40 cellular contexts compared by ENCODE assay signal in the genomic region with DNA sequence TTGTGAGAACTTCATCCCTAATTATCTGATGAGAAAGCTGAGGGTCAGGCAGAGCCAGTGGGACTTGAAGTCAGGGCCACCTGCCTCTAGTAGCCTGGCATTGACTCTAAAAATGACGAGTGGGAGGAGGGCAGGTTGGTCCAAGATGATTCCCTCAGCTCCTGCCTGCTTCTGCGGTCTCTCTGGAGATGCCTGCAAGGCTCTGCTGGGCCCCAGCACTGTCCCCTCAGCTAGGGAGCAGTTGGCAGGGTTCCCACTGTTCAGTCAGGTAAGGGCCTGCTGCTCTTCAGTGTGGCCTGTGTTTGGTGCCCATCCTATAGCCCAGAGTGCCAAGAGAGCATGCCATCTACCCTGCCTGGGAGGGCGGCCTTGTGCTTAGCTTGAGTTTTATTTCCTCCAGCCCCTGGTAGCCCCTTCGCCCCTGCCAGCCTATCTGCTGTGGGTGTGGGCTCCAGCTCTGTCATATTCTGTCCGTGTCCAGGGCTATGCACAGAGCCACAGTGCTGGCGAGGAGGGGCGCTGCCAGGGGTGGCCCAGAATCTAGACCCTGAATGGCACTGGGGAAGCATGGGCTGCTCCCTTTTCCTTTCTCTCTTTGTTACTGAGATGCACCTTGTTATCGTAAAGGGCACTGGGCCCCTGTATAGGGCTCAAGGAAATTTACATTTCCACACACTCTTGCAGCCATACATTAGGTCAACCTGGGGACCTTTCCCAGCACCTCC.
"Had no signal": no experiment of that assay in that cellular context is flagged by ENCODE, and none has a peak within 500 bp of the region (broad histone marks: within the 10 kb centered on the region; RNA-seq: fewer than 3 reads in every experiment).

No MANE protein-coding gene starts in this region.

- DNase-seq: activated B cell treated with CpG ODN at 0.5 μM for 24 hours; activated CD4-positive, alpha-beta memory T cell treated with anti-CD3 and anti-CD28 coated beads for 36 hours; activated CD4-positive, alpha-beta T cell treated with anti-CD3 and anti-CD28 coated beads for 4 hours; activated CD4-positive, alpha-beta T cell treated with anti-CD3 and anti-CD28 coated beads, Interleukin-2, amount 50 U/mL, for 1 hour; activated CD4-positive, CD25-positive, alpha-beta regulatory T cell treated with anti-CD3 and anti-CD28 coated beads, Interleukin-2, amount 50 U/mL, for 72 hours; activated CD8-positive, alpha-beta memory T cell treated with anti-CD3 and anti-CD28 coated beads, Interleukin-2, amount 50 U/mL, for 4 hours; activated gamma-delta T cell treated with Interleukin-2 at 50 U/mL for 16 hours; activated naive CD4-positive, alpha-beta T cell treated with anti-CD3 and anti-CD28 coated beads for 36 hours; activated T-cell treated with anti-CD3 and anti-CD28 coated beads for 4 hours; activated T-cell treated with anti-CD3 and anti-CD28 coated beads, Interleukin-2, amount 50 U/mL, for 4 hours; adrenal gland; Kasumi-1; KG1; MG63; NCI-H1048; NCI-H1105 treated with DMSO at 0.1 percent for 48 hours; NCI-H1436; NCI-H1694; NCI-H1930; NCI-H2081 treated with DMSO at 0.1 percent for 48 hours; NCI-H226; NCI-H446 treated with DMSO at 0.1 percent for 48 hours; NCI-H524; NCI-H69; NCI-H82; NK-92 treated with Interleukin-12 subunit alpha and Interleukin-12 subunit beta, amount 100 ng/mL, for 24 hours; PC-9; SIG-M5; T-cell; T-helper 2 cell; T-helper 9 cell had no signal

- H3K9me3 ChIP-seq: adrenal gland, ascending aorta, MG63 had no signal

- H3K36me3 Mint-ChIP-seq: activated CD4-positive, alpha-beta memory T cell treated with anti-CD3 and anti-CD28 coated beads for 36 hours; activated naive CD4-positive, alpha-beta T cell treated with anti-CD3 and anti-CD28 coated beads, Interleukin-2, amount 50 U/mL, for 72 hours; T-cell had no signal

- H3K27ac ChIP-seq: adrenal gland, ascending aorta, cardiac muscle cell, PC-9, RWPE1, VCaP had no signal

- H3K36me3 ChIP-seq: adrenal gland, ascending aorta, cardiac muscle cell, MG63 had no signal

- H3K4me3 Mint-ChIP-seq: activated B cell treated with CpG ODN at 0.5 μM for 24 hours; activated CD4-positive, alpha-beta memory T cell treated with anti-CD3 and anti-CD28 coated beads for 36 hours; activated naive CD4-positive, alpha-beta T cell treated with anti-CD3 and anti-CD28 coated beads for 36 hours; activated T-cell treated with anti-CD3 and anti-CD28 coated beads, Interleukin-2, amount 50 U/mL, for 4 hours; activated T-helper 1 cell treated with anti-CD3 and anti-CD28 coated beads, Interleukin-12 subunit alpha, Interleukin-12 subunit beta, Interleukin-2, Interleukin-4 antibody, amounts not matched to agents 30 ng/mL and 10 ng/mL and 1 ng/mL, durations not matched to agents 14 hours and 24 hours and 36 hours; central memory CD8-positive, alpha-beta T cell; T-cell had no signal

- H3K27ac Mint-ChIP-seq: activated B cell treated with CpG ODN at 0.5 μM for 24 hours; activated CD4-positive, alpha-beta memory T cell treated with anti-CD3 and anti-CD28 coated beads for 36 hours; activated naive CD4-positive, alpha-beta T cell treated with anti-CD3 and anti-CD28 coated beads for 36 hours; activated T-helper 1 cell treated with anti-CD3 and anti-CD28 coated beads, Interleukin-12 subunit alpha, Interleukin-12 subunit beta, Interleukin-2, Interleukin-4 antibody, amounts not matched to agents 30 ng/mL and 10 ng/mL and 1 ng/mL, durations not matched to agents 14 hours and 24 hours and 36 hours; T-cell had no signal

- H3K27me3 ChIP-seq: adrenal gland, ascending aorta, cardiac muscle cell, MG63 had no signal

- H3K9me3 Mint-ChIP-seq: activated B cell treated with CpG ODN at 0.5 μM for 24 hours; activated CD4-positive, alpha-beta memory T cell treated with anti-CD3 and anti-CD28 coated beads for 36 hours; activated naive CD4-positive, alpha-beta T cell treated with anti-CD3 and anti-CD28 coated beads for 36 hours; activated naive CD4-positive, alpha-beta T cell treated with anti-CD3 and anti-CD28 coated beads, Interleukin-2, amount 50 U/mL, for 72 hours; activated T-cell treated with anti-CD3 and anti-CD28 coated beads, Interleukin-2, amount 50 U/mL, for 4 hours; activated T-helper 1 cell treated with anti-CD3 and anti-CD28 coated beads, Interleukin-12 subunit alpha, Interleukin-12 subunit beta, Interleukin-2, Interleukin-4 antibody, amounts not matched to agents 30 ng/mL and 10 ng/mL and 1 ng/mL, durations not matched to agents 14 hours and 24 hours and 36 hours; central memory CD8-positive, alpha-beta T cell; T-cell had no signal

- H3K27me3 Mint-ChIP-seq: activated CD4-positive, alpha-beta memory T cell treated with anti-CD3 and anti-CD28 coated beads for 36 hours; T-cell had no signal

- ATAC-seq: activated T-cell treated with anti-CD3 and anti-CD28 coated beads, Interleukin-2, amount 50 U/mL, for 4 hours; Right ventricle myocardium inferior; SK-N-SH treated with all-trans-retinoic acid at 6 μM for 48 hours; T-cell had no signal

- H3K4me3 ChIP-seq: adrenal gland, ascending aorta, cardiac muscle cell, MG63, PC-9 had no signal
